11 cellular contexts compared by ENCODE assay signal in the genomic region with DNA sequence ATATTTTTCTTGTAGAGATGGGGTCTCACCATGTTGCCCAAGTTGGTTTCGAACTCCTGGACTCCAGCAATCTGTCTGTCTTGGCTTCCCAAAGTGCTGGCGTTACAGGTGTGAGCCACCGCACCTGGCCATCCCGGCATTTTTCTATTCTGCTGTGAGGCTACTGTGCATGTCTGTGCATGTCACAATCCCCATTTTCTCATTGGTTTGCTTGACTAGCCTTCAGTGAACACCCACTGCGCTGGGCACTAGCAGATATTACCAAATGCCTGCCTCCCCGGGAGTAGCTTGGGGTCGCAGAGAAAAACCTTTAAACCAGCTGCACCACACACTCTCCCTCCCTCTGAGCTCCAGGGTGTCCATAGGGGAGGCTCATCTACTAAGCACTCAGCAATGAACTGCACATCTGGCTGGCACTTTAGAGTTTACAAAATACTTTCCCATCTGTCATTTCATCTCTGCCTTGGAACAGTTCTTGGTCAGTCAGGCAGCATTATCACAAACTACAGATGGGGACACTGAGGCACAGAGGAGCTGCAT. TPM values are rescaled to one million over a fixed set of nuclear protein-coding genes. Genes with fewer than 3 reads are reported as not detected.
DNase-seq lines count a peak whose midpoint lies in the region; ATAC-seq, FAIRE-seq and TF ChIP-seq lines count a peak whose summit lies in the region.
"Had no signal": no experiment of that assay in that cellular context is flagged by ENCODE, and none has a peak within 500 bp of the region (broad histone marks: within the 10 kb centered on the region; RNA-seq: fewer than 3 reads in every experiment).

No MANE protein-coding gene starts in this region.

- POLR2A ChIA-PET in CD8-positive, alpha-beta T cell (lab: Charles Lee) = interaction anchor here (1.4 kb wide), 1 partner anchor 13 kb away, joined by 3 read pairs; no protein-coding TSS in a partner anchor
- POLR2A ChIA-PET in PC-9 (lab: Charles Lee; ENCODE audit: unreplicated experiment) = no interaction called here
- POLR2A ChIA-PET in endothelial cell of umbilical vein (lab: Charles Lee) = no interaction called here

- H3K4me1 ChIP-seq in CD8-positive, alpha-beta T cell (ENCODE audit: insufficient read depth, low read length) = peaks cover 35% of the 10 kb centered on the region
- H3K4me1 ChIP-seq in PC-9 (replicated peaks; ENCODE audit: insufficient read depth) (peaks cover 40% of the 10 kb centered on the region), endothelial cell of umbilical vein (ENCODE audit: control insufficient read depth, extremely low read depth, insufficient read depth, low read length) (peaks cover 37% of the 10 kb centered on the region)

- H3K9ac ChIP-seq in endothelial cell of umbilical vein (replicated peaks; ENCODE audit: extremely low read depth, insufficient read depth, low read length) = no peak overlapping the region

- no peak for TF ChIP-seq POLR2A in endothelial cell of umbilical vein (IDR thresholded peaks at IDR 0.05; ENCODE audit: low read depth, low read length)
- no peak for TF ChIP-seq POLR2A in lower leg skin (IDR thresholded peaks at IDR 0.05)

- intact Hi-C loops in CD8-positive, alpha-beta T cell (cut with DNase I, micrococcal nuclease) = no loop called here
- intact Hi-C loops in PC-9 (cut with micrococcal nuclease; ENCODE audit: unreplicated experiment) (loop anchor here (10.0 kb wide), 1 partner anchor 392 kb away; the partner anchor contains the start of genes GTPBP1 and JOSD1), endothelial cell of umbilical vein (cut with micrococcal nuclease) (loop anchor here (5.0 kb wide), 1 partner anchor 40 kb away; the partner anchor contains the start of gene TMEM184B), lower leg skin (cut with DNase I; ENCODE audit: low total_unique reads) (loop anchor here (5.0 kb wide), 1 partner anchor 35 kb away; no protein-coding TSS in a partner anchor)

- H2AFZ ChIP-seq in PC-9 (no peak overlapping the region), endothelial cell of umbilical vein (ENCODE audit: low read depth, low read length) (no peak overlapping the region)

- no peaks in the 10 kb centered on the region for H3K9me2 ChIP-seq in PC-9 (ENCODE audit: insufficient read depth)

- no peak overlapping the region for H3K4me3 ChIP-seq in CD8-positive, alpha-beta T cell (ENCODE audit: low read depth, low read length)
- H3K4me3 ChIP-seq in PC-9 (no peak overlapping the region), endothelial cell of umbilical vein (replicated peaks in 1 of 3; ENCODE audit: insufficient read depth in 1 of 3, low read depth in 1 of 3, low read length in 3 of 3) (no peak overlapping the region), lower leg skin (ENCODE audit: low read depth, poor library complexity, severe bottlenecking) (no peak overlapping the region)

- H3K9me1 ChIP-seq in endothelial cell of umbilical vein (replicated peaks; ENCODE audit: control insufficient read depth, extremely low read depth, insufficient read depth, low read length) = no peaks in the 10 kb centered on the region

- WGBS in lower leg skin, 2 donors = 60 to 81% methylated on average over 7 of the region's 7 CpGs

- H3K27ac ChIP-seq in CD8-positive, alpha-beta T cell (ENCODE audit: low read depth, low read length) = no peak overlapping the region
- H3K27ac ChIP-seq in PC-9 (peak overlapping the region; percentile 22; the same call in 1 of the 2 replicates), endothelial cell of umbilical vein (ENCODE audit: insufficient read depth, low read depth, low read length) (peak overlapping the region; percentile 61)

- peaks cover 57% of the 10 kb centered on the region for H3K4me1 Mint-ChIP-seq in CD8-positive, alpha-beta T cell (ENCODE audit: low read depth)
- peaks cover 30% of the 10 kb centered on the region for H3K4me1 Mint-ChIP-seq in progenitor cell of endocrine pancreas (ENCODE audit: low read depth)

- H3K36me3 ChIP-seq in CD8-positive, alpha-beta T cell (ENCODE audit: insufficient read depth, low read length) = no peaks in the 10 kb centered on the region
- H3K36me3 ChIP-seq in PC-9 (ENCODE audit: low read depth) (peaks cover 44% of the 10 kb centered on the region; the same call in 1 of the 2 replicates), endothelial cell of umbilical vein (ENCODE audit: control insufficient read depth in 2 of 2, extremely low read depth in 1 of 2, insufficient read depth in 2 of 2, low read length in 2 of 2) (peaks cover 8 to 39% of the 10 kb centered on the region in 2 experiments)

- H3K4me3 Mint-ChIP-seq in CD8-positive, alpha-beta T cell = no peak overlapping the region
- no peak overlapping the region for H3K4me3 Mint-ChIP-seq in progenitor cell of endocrine pancreas (ENCODE audit: low read depth)

- H3K9me3 ChIP-seq in CD8-positive, alpha-beta T cell (ENCODE audit: low read length) = no peaks in the 10 kb centered on the region
- H3K9me3 ChIP-seq in PC-9 (ENCODE audit: insufficient read depth, low read depth) = no peaks in the 10 kb centered on the region
- no peaks in the 10 kb centered on the region for H3K9me3 ChIP-seq in endothelial cell of umbilical vein (replicated peaks; ENCODE audit: control insufficient read depth, insufficient read depth, low read length)

- H3K4me2 ChIP-seq in PC-9 (no peak overlapping the region), endothelial cell of umbilical vein (ENCODE audit: insufficient read depth, low read length) (no peak overlapping the region)

- no peak for FAIRE-seq in endothelial cell of umbilical vein (lab: Jason Lieb, UNC)

- H3K36me3 Mint-ChIP-seq in CD8-positive, alpha-beta T cell = peaks cover 25% of the 10 kb centered on the region
- peaks cover 9% of the 10 kb centered on the region for H3K36me3 Mint-ChIP-seq in progenitor cell of endocrine pancreas (ENCODE audit: insufficient read depth)

- BruUV-seq in PC-9 (replicated peaks; lab: Mats Ljungman, UMichigan) = no TSS peak
- BruUV-seq in endothelial cell of umbilical vein (replicated peaks; lab: Mats Ljungman, UMichigan) = no TSS peak

- no peak for ATAC-seq in CD8-positive, alpha-beta T cell
- no peak for ATAC-seq in GM19328 (IDR thresholded peaks at IDR 0.05; ENCODE audit: unreplicated experiment)
- ATAC-seq: esophagus mucosa had no signal

- CTCF ChIA-PET in CD8-positive, alpha-beta T cell (lab: Charles Lee) = interaction anchor here (0.6 to 1.9 kb wide), 4 partner anchors 14 to 259 kb away, joined by 3 to 5 read pairs (median 3); no protein-coding TSS in a partner anchor
- CTCF ChIA-PET in PC-9 (lab: Charles Lee) = no interaction called here
- CTCF ChIA-PET in endothelial cell of umbilical vein (lab: Charles Lee) = interaction anchor here (1.3 kb wide), 1 partner anchor 11 kb away, joined by 3 read pairs; no protein-coding TSS in a partner anchor

- H3K9me3 Mint-ChIP-seq in CD8-positive, alpha-beta T cell = no peaks in the 10 kb centered on the region
- no peaks in the 10 kb centered on the region for H3K9me3 Mint-ChIP-seq in progenitor cell of endocrine pancreas (ENCODE audit: low read depth)

- peaks cover 54% of the 10 kb centered on the region for H3F3A ChIP-seq in PC-9 (ENCODE audit: insufficient read depth, low read depth)

- no peak for DNase-seq in CD8-positive, alpha-beta T cell
- DNase-seq in PC-9 (no peak), endothelial cell of umbilical vein (ENCODE audit: low read depth, low spot score) (no peak), progenitor cell of endocrine pancreas (ENCODE audit: low spot score, unreplicated experiment) (no peak), lower leg skin (ENCODE audit: low spot score in 2 of 2) (no peak), retina (no peak), activated gamma-delta T cell treated with Interleukin-2 at 50 U/mL for 16 hours (no peak)
- DNase-seq: activated T-cell treated with anti-CD3 and anti-CD28 coated beads, Interleukin-2, amount 50 U/mL, for 48 hours; NCI-H1694 treated with DMSO at 0.1 percent for 48 hours had no signal

- peak overlapping the region; percentile 77 for H3K27ac Mint-ChIP-seq in CD8-positive, alpha-beta T cell
- H3K27ac Mint-ChIP-seq in progenitor cell of endocrine pancreas = peak overlapping the region; percentile 29

- dilution Hi-C loops in endothelial cell of umbilical vein (cut with MboI; ENCODE audit: extremely low pct_ligation_motif_present, low sequenced_read_pairs) = no loop called here

- H4K20me1 ChIP-seq in PC-9 (ENCODE audit: insufficient read depth) (peaks cover 76% of the 10 kb centered on the region), endothelial cell of umbilical vein (replicated peaks; ENCODE audit: control insufficient read depth, extremely low read depth, insufficient read depth, low read length) (peaks cover 5% of the 10 kb centered on the region)

- peaks cover 97% of the 10 kb centered on the region for H3K79me2 ChIP-seq in PC-9 (ENCODE audit: low read depth)
- peaks cover 97% of the 10 kb centered on the region for H3K79me2 ChIP-seq in endothelial cell of umbilical vein (ENCODE audit: control insufficient read depth, insufficient read depth, low read length)

- no peaks in the 10 kb centered on the region for H3K27me3 Mint-ChIP-seq in CD8-positive, alpha-beta T cell (ENCODE audit: low read depth)
- H3K27me3 Mint-ChIP-seq in progenitor cell of endocrine pancreas = no peaks in the 10 kb centered on the region

- no peaks in the 10 kb centered on the region for H3K27me3 ChIP-seq in CD8-positive, alpha-beta T cell (ENCODE audit: insufficient read depth, low read length)
- H3K27me3 ChIP-seq in PC-9 (ENCODE audit: insufficient read depth, low read depth) (no peaks in the 10 kb centered on the region), endothelial cell of umbilical vein (ENCODE audit: control insufficient read depth in 2 of 2, insufficient read depth in 2 of 2, low read length in 2 of 2) (no peaks in the 10 kb centered on the region)

- no peak for TF ChIP-seq CTCF in CD8-positive, alpha-beta T cell (IDR thresholded peaks at IDR 0.05)
- no peak for TF ChIP-seq CTCF in PC-9 (conservative IDR thresholded peaks at IDR 0.05)
- no peak for TF ChIP-seq CTCF in endothelial cell of umbilical vein (IDR thresholded peaks at IDR 0.05; ENCODE audit: extremely low read depth in 1 of 2, insufficient read depth in 1 of 2, low read depth in 1 of 2, low read length in 2 of 2)
- TF ChIP-seq CTCF in progenitor cell of endocrine pancreas (IDR thresholded peaks at IDR 0.05; ENCODE audit: unreplicated experiment) = no peak
- no peak for TF ChIP-seq CTCF in lower leg skin (IDR thresholded peaks at IDR 0.05)

RNA-seq across cellular contexts. Expression of gene CSNK1E, which starts 4.9 kb away (rescaled TPM):
- total RNA-seq in CD8-positive, alpha-beta T cell = 100 to 1,000 TPM; 172 to 178 TPM
- total RNA-seq in PC-9 (2021) (331 and 348 TPM in 2 replicates), endothelial cell of umbilical vein (261 and 262 TPM in 2 replicates), progenitor cell of endocrine pancreas (246 and 250 TPM in 2 replicates), lower leg skin (100 to 1,000 TPM; 142 to 258 (median 163) TPM)
- polyA plus RNA-seq in endothelial cell of umbilical vein = 259 and 277 TPM in 2 replicates
- 219 and 257 TPM in 2 replicates for polyA plus RNA-seq in endothelial cell of umbilical vein (2011; cell fraction: cytosol; rRNA removed)
- polyA plus RNA-seq in endothelial cell of umbilical vein (2011; cell fraction: nucleus; rRNA removed) = 481 and 548 TPM in 2 replicates
- 120 and 135 TPM in 2 replicates for polyA plus RNA-seq in endothelial cell of umbilical vein (2012)
- 225 and 233 TPM in 2 replicates for polyA minus RNA-seq in endothelial cell of umbilical vein
- polyA minus RNA-seq in endothelial cell of umbilical vein (2011; cell fraction: cytosol; rRNA and poly(A)+ RNA removed) = 116 TPM
- 119 and 139 TPM in 2 replicates for polyA minus RNA-seq in endothelial cell of umbilical vein (2011; cell fraction: nucleus; rRNA and poly(A)+ RNA removed)

RNA-seq across cellular contexts. Expression of gene TMEM184B, which starts 39.5 kb away (rescaled TPM):
- 10 to 100 TPM; 53.0 TPM for total RNA-seq in CD8-positive, alpha-beta T cell
- total RNA-seq in PC-9 (2021) (185 and 192 TPM in 2 replicates), endothelial cell of umbilical vein (96.6 and 99.8 TPM in 2 replicates), progenitor cell of endocrine pancreas (67.3 and 71.7 TPM in 2 replicates), lower leg skin (10 to 100 TPM; 27.9 to 67.4 (median 40.7) TPM)
- 72.5 and 88.8 TPM in 2 replicates for polyA plus RNA-seq in endothelial cell of umbilical vein
- 51.8 and 64.2 TPM in 2 replicates for polyA plus RNA-seq in endothelial cell of umbilical vein (2011; cell fraction: cytosol; rRNA removed)
- polyA plus RNA-seq in endothelial cell of umbilical vein (2011; cell fraction: nucleus; rRNA removed) = 67.8 and 78.0 TPM in 2 replicates
- 63.0 and 73.8 TPM in 2 replicates for polyA plus RNA-seq in endothelial cell of umbilical vein (2012)
- polyA minus RNA-seq in endothelial cell of umbilical vein = 54.4 and 68.6 TPM in 2 replicates
- 21.9 TPM for polyA minus RNA-seq in endothelial cell of umbilical vein (2011; cell fraction: cytosol; rRNA and poly(A)+ RNA removed)
- polyA minus RNA-seq in endothelial cell of umbilical vein (2011; cell fraction: nucleus; rRNA and poly(A)+ RNA removed) = 30.2 and 34.5 TPM in 2 replicates

Comparison
In these comparisons a context has a peak if more than half of its experiments do, and no peak if none do; other contexts are left out.
1. intact Hi-C loops: an anchor here in PC-9 (10.0 kb wide), endothelial cell of umbilical vein (5.0 kb wide) and lower leg skin (5.0 kb wide); none called in CD8-positive, alpha-beta T cell.